In genomic region chr3:143216709-143217182, GRCh38 we compare ENCODE assay signal across 12 cellular contexts.
DNase-seq lines count a peak whose midpoint lies in the region; ATAC-seq, FAIRE-seq and TF ChIP-seq lines count a peak whose summit lies in the region.
"Had no signal": no experiment of that assay in that cellular context is flagged by ENCODE, and none has a peak within 500 bp of the region (broad histone marks: within the 10 kb centered on the region; RNA-seq: fewer than 3 reads in every experiment).

No MANE protein-coding gene starts in this region.

- peaks cover 7% of the 10 kb centered on the region for H3K4me1 ChIP-seq in CD8-positive, alpha-beta T cell (ENCODE audit: insufficient read depth, low read length)
- H3K4me1 ChIP-seq in MM.1S (ENCODE audit: low read length) = 0 out of 2 replicates have a peak, but pooled peaks cover 5% of the 10 kb centered on the region
- peaks cover 0 to 14% of the 10 kb centered on the region in 2 experiments; a peak in 2 of 5 replicates for H3K4me1 ChIP-seq in K562 (replicated peaks in 1 of 2; ENCODE audit: control insufficient read depth in 2 of 2, insufficient read depth in 2 of 2, low read length in 2 of 2)
- no peaks in the 10 kb centered on the region for H3K4me1 ChIP-seq in stomach

- H3F3A ChIP-seq in MM.1S (ENCODE audit: insufficient read depth, low read length) = no peaks in the 10 kb centered on the region

- H3K27me3 ChIP-seq in CD8-positive, alpha-beta T cell (ENCODE audit: insufficient read depth, low read length) = no peaks in the 10 kb centered on the region
- H3K27me3 ChIP-seq in MM.1S (replicated peaks; ENCODE audit: insufficient read depth, low read length) (no peaks in the 10 kb centered on the region), K562 (ENCODE audit: control insufficient read depth in 2 of 2, insufficient read depth in 2 of 2, low read length in 2 of 2) (no peaks in the 10 kb centered on the region), stomach (no peaks in the 10 kb centered on the region)

- in situ Hi-C loops in K562 (cut with MboI) = no loop called here

- H3K9me3 ChIP-seq in CD8-positive, alpha-beta T cell (ENCODE audit: low read length) = no peaks in the 10 kb centered on the region
- no peaks in the 10 kb centered on the region for H3K9me3 ChIP-seq in MM.1S (replicated peaks; ENCODE audit: insufficient read depth, low read length)
- no peaks in the 10 kb centered on the region for H3K9me3 ChIP-seq in K562 (replicated peaks; ENCODE audit: control insufficient read depth, insufficient read depth, low read depth, low read length)
- H3K9me3 ChIP-seq in stomach = no peaks in the 10 kb centered on the region

- CTCF ChIA-PET in CD8-positive, alpha-beta T cell (lab: Charles Lee) = interaction anchor here (0.6 kb wide), 1 partner anchor 297 kb away, joined by 3 read pairs; no protein-coding TSS in a partner anchor
- CTCF ChIA-PET in K562 (lab: Yijun Ruan, JAX; ENCODE audit: low intra/inter-chr PET ratio) = no interaction called here

- H3K79me2 ChIP-seq in MM.1S (ENCODE audit: low read length) (no peaks in the 10 kb centered on the region), K562 (ENCODE audit: control insufficient read depth, insufficient read depth, low read length) (no peaks in the 10 kb centered on the region)

- no peaks in the 10 kb centered on the region for H3K27me3 Mint-ChIP-seq in CD8-positive, alpha-beta T cell (ENCODE audit: low read depth)
- H3K27me3 Mint-ChIP-seq in natural killer cell treated with Interleukin-12 subunit alpha and Interleukin-12 subunit beta and Interleukin-15 and Interleukin-18, amount 100 ng/mL, for 72 hours = no peaks in the 10 kb centered on the region
- H3K27me3 Mint-ChIP-seq: activated CD8-positive, alpha-beta memory T cell treated with anti-CD3 and anti-CD28 coated beads, Interleukin-2, amount 10 ng/mL, durations not matched to agents 7 days and 5 days had no signal

- peak overlapping the region; percentile 89 for H3K27ac Mint-ChIP-seq in CD8-positive, alpha-beta T cell
- peak overlapping the region; percentile 68 to 77 for H3K27ac Mint-ChIP-seq in natural killer cell treated with Interleukin-12 subunit alpha and Interleukin-12 subunit beta and Interleukin-15 and Interleukin-18, amount 100 ng/mL, for 72 hours
- H3K27ac Mint-ChIP-seq: activated CD8-positive, alpha-beta memory T cell treated with anti-CD3 and anti-CD28 coated beads, Interleukin-2, amount 10 ng/mL, durations not matched to agents 7 days and 5 days had no signal

- H3K9me3 Mint-ChIP-seq in CD8-positive, alpha-beta T cell = no peaks in the 10 kb centered on the region
- H3K9me3 Mint-ChIP-seq in natural killer cell treated with Interleukin-12 subunit alpha and Interleukin-12 subunit beta and Interleukin-15 and Interleukin-18, amount 100 ng/mL, for 72 hours = no peaks in the 10 kb centered on the region

- no peak overlapping the region for H3K27ac ChIP-seq in CD8-positive, alpha-beta T cell (ENCODE audit: low read depth, low read length)
- H3K27ac ChIP-seq in MM.1S (ENCODE audit: low read length) (no peak overlapping the region), K562 (ENCODE audit: extremely low read depth, low read depth, low read length) (peak overlapping the region; percentile 40; the same call in 1 of the 3 replicates), stomach (no peak overlapping the region)

- no peak overlapping the region for H3K9ac ChIP-seq in MM.1S (ENCODE audit: low read length)
- peak overlapping the region in 1 of 2 experiments; percentile 26; a peak in 1 of 4 replicates for H3K9ac ChIP-seq in K562 (ENCODE audit: insufficient read depth in 1 of 2, low read depth in 2 of 2, low read length in 2 of 2)

- FAIRE-seq in K562 (lab: Jason Lieb, UNC) = peak; percentile 88

- TF ChIP-seq RAD21 in K562 (CRISPR knock-in tag; conservative IDR thresholded peaks at IDR 0.05 in 1 of 2, IDR thresholded peaks at IDR 0.05 in 1 of 2) = 0 out of 4 replicates have a peak, but pooled peaks of 1 of the 2 experiments have one; percentile 8

- POLR2A ChIA-PET in CD8-positive, alpha-beta T cell (lab: Charles Lee) = interaction anchor here (0.7 to 1.1 kb wide), 2 partner anchors 16 to 1041 kb away, joined by 3 to 4 read pairs; no protein-coding TSS in a partner anchor
- POLR2A ChIA-PET in K562 (lab: Yijun Ruan, JAX) = interaction anchor here (0.5 to 1.7 kb wide), 6 partner anchors 9 to 132 kb away, joined by 3 to 7 read pairs (median 4); no protein-coding TSS in a partner anchor

- H2AFZ ChIP-seq in MM.1S (ENCODE audit: low read length) (peak overlapping the region; percentile 43; the same call in 1 of the 2 replicates), K562 (ENCODE audit: low read depth, low read length) (peak overlapping the region; percentile 80)

- no peak for TF ChIP-seq CTCF in CD8-positive, alpha-beta T cell (IDR thresholded peaks at IDR 0.05)
- TF ChIP-seq CTCF in MM.1S (IDR thresholded peaks at IDR 0.05; ENCODE audit: low read length) (no peak), K562 (IDR thresholded peaks at IDR 0.05 in 2 of 3, conservative IDR thresholded peaks at IDR 0.05 in 1 of 3; ENCODE audit: insufficient read depth in 2 of 3, low read depth in 1 of 3, low read length in 3 of 3) (no peak), stomach (IDR thresholded peaks at IDR 0.05) (no peak)

- 22% methylated on average over 3 of the region's 3 CpGs for WGBS in K562 (ENCODE audit: insufficient coverage, low coverage, missing lambda C conversion rate)
- 47 to 57% (median 54%) methylated on average over 3 of the region's 3 CpGs for WGBS in stomach, 5 donors

- H3K9me2 ChIP-seq in MM.1S (replicated peaks; ENCODE audit: insufficient read depth, low read length) = no peaks in the 10 kb centered on the region

- TF ChIP-seq EP300 in K562 (IDR thresholded peaks at IDR 0.05; ENCODE audit: low read length) (no peak), stomach (IDR thresholded peaks at IDR 0.05) (no peak)

- no peaks in the 10 kb centered on the region for H3K36me3 ChIP-seq in CD8-positive, alpha-beta T cell (ENCODE audit: insufficient read depth, low read length)
- H3K36me3 ChIP-seq in MM.1S (replicated peaks; ENCODE audit: insufficient read depth, low read length) (no peaks in the 10 kb centered on the region), K562 (ENCODE audit: control insufficient read depth, insufficient read depth, low read length) (no peaks in the 10 kb centered on the region), stomach (no peaks in the 10 kb centered on the region)

- H3K4me2 ChIP-seq in MM.1S (ENCODE audit: low read depth, low read length) = peak overlapping the region; percentile 39; the same call in 1 of the 2 replicates
- H3K4me2 ChIP-seq in K562 (ENCODE audit: insufficient read depth, low read length) = peak overlapping the region; percentile 54; the same call in 1 of the 2 replicates

- intact Hi-C loops in CD8-positive, alpha-beta T cell (cut with DNase I, micrococcal nuclease) = loop anchor here in 1 of 2 experiments (10.0 kb wide), 1 partner anchor 62 kb away; no protein-coding TSS in a partner anchor
- intact Hi-C loops in K562 (cut with micrococcal nuclease) = no loop called here
- intact Hi-C loops in stomach (cut with DNase I; ENCODE audit: low total_unique reads) = no loop called here

- ATAC-seq in CD8-positive, alpha-beta T cell = peak; percentile 90
- ATAC-seq in K562 (peak; percentile 71), HG02970 (IDR thresholded peaks at IDR 0.05; ENCODE audit: low FRiP score, unreplicated experiment) (no peak), HG03354 (IDR thresholded peaks at IDR 0.05; ENCODE audit: poor library complexity, severe bottlenecking, unreplicated experiment) (no peak)
- no peak for ATAC-seq in natural killer cell treated with Interleukin-12 subunit alpha and Interleukin-12 subunit beta and Interleukin-15 and Interleukin-18, amount 100 ng/mL, for 72 hours
- ATAC-seq: activated CD8-positive, alpha-beta memory T cell treated with anti-CD3 and anti-CD28 coated beads, Interleukin-2, amount 10 ng/mL, durations not matched to agents 7 days and 5 days had no signal

- peak overlapping the region; percentile 79 for H3K4me3 Mint-ChIP-seq in CD8-positive, alpha-beta T cell
- H3K4me3 Mint-ChIP-seq in natural killer cell treated with Interleukin-12 subunit alpha and Interleukin-12 subunit beta and Interleukin-15 and Interleukin-18, amount 100 ng/mL, for 72 hours = peak overlapping the region; percentile 64
- H3K4me3 Mint-ChIP-seq: activated CD8-positive, alpha-beta memory T cell treated with anti-CD3 and anti-CD28 coated beads, Interleukin-2, amount 10 ng/mL, durations not matched to agents 7 days and 5 days had no signal

- no peaks in the 10 kb centered on the region for H4K20me1 ChIP-seq in MM.1S (ENCODE audit: insufficient read depth, low read length)
- H4K20me1 ChIP-seq in K562 (replicated peaks; ENCODE audit: control insufficient read depth, insufficient read depth, low read length) = no peaks in the 10 kb centered on the region

- H3K4me3 ChIP-seq in CD8-positive, alpha-beta T cell (ENCODE audit: low read depth, low read length) = no peak overlapping the region
- H3K4me3 ChIP-seq in MM.1S (ENCODE audit: low read length) (no peak overlapping the region), K562 (no peak overlapping the region), stomach (no peak overlapping the region)
- H3K4me3 ChIP-seq: skin epidermis had no signal

- TF ChIP-seq POLR2A in K562 (conservative IDR thresholded peaks at IDR 0.05) (no peak), stomach (IDR thresholded peaks at IDR 0.05) (no peak)

- H3K36me3 Mint-ChIP-seq in CD8-positive, alpha-beta T cell = no peaks in the 10 kb centered on the region
- H3K36me3 Mint-ChIP-seq in natural killer cell treated with Interleukin-12 subunit alpha and Interleukin-12 subunit beta and Interleukin-15 and Interleukin-18, amount 100 ng/mL, for 72 hours = no peaks in the 10 kb centered on the region
- H3K36me3 Mint-ChIP-seq: activated CD8-positive, alpha-beta memory T cell treated with anti-CD3 and anti-CD28 coated beads, Interleukin-2, amount 10 ng/mL, durations not matched to agents 7 days and 5 days had no signal

- H3K4me1 Mint-ChIP-seq in CD8-positive, alpha-beta T cell (ENCODE audit: low read depth) = peaks cover 24% of the 10 kb centered on the region
- peaks cover 8 to 16% of the 10 kb centered on the region in 2 donors for H3K4me1 Mint-ChIP-seq in natural killer cell treated with Interleukin-12 subunit alpha and Interleukin-12 subunit beta and Interleukin-15 and Interleukin-18, amount 100 ng/mL, for 72 hours (ENCODE audit: low read depth in 2 of 2)

- no peaks in the 10 kb centered on the region for H3K9me1 ChIP-seq in K562 (ENCODE audit: control insufficient read depth, insufficient read depth, low read length)

- no peak for DNase-seq in CD8-positive, alpha-beta T cell
- DNase-seq in MM.1S (peak; percentile 33), K562 (ENCODE audit: extremely low read depth in 1 of 4, low spot score in 3 of 4) (no peak), stomach (no peak), COR-L47 (lab: John Stamatoyannopoulos, UW) (no peak)
- no peak for DNase-seq in natural killer cell treated with Interleukin-12 subunit alpha and Interleukin-12 subunit beta and Interleukin-15 and Interleukin-18, amount 100 ng/mL, for 72 hours (ENCODE audit: low spot score)
- DNase-seq: activated CD8-positive, alpha-beta memory T cell treated with anti-CD3 and anti-CD28 coated beads, Interleukin-2, amount 10 ng/mL, durations not matched to agents 7 days and 5 days; glutamatergic neuron; NCI-H226 had no signal

- BruUV-seq in K562 (replicated peaks; lab: Mats Ljungman, UMichigan) = no TSS peak

TF ChIP-seq in K562, 482 proteins besides CTCF, POLR2A, EP300 and RAD21 (continues in another document):
- TF ChIP-seq SMAD4 (CRISPR knock-in tag; conservative IDR thresholded peaks at IDR 0.05) = no peak
- no peak for TF ChIP-seq WHSC1 (IDR thresholded peaks at IDR 0.05; ENCODE audit: low read length)

Comparison
In these comparisons a context has a peak if more than half of its experiments do, and no peak if none do; other contexts are left out.
1. ATAC-seq: peak in CD8-positive, alpha-beta T cell (single experiment) and K562 (single experiment); none in natural killer cell treated with Interleukin-12 subunit alpha and Interleukin-12 subunit beta and Interleukin-15 and Interleukin-18, amount 100 ng/mL, for 72 hours (0 of 2), HG02970 (single experiment) and HG03354 (single experiment).